8 cellular contexts compared by ENCODE assay signal in genomic region chr7:151754142-151754590, GRCh38.
DNase-seq lines count a peak whose midpoint lies in the region.

No MANE protein-coding gene starts in this region.

- no peaks in the 10 kb centered on the region for H3K36me3 ChIP-seq in skeletal muscle tissue (ENCODE audit: control insufficient read depth in 3 of 3, insufficient read depth in 3 of 3, low read length in 3 of 3)

- H3K4me1 ChIP-seq in skeletal muscle tissue (ENCODE audit: control insufficient read depth in 3 of 3, insufficient read depth in 3 of 3, low read length in 3 of 3) = peaks cover 15 to 28% (median 21%) of the 10 kb centered on the region in 3 donors

- in situ Hi-C loops in T47D (cut with HindIII; ENCODE audit: low pct_unique_long_range_greater_than_20kb, low sequenced_read_pairs) = no loop called here

- H3K9ac ChIP-seq in skeletal muscle tissue (ENCODE audit: low read depth in 1 of 3, low read length in 3 of 3) = no peak overlapping the region

- DNase-seq in AG08396 (ENCODE audit: low spot score) = peak; percentile 94
- peak; percentile 96 for DNase-seq in GM03348 (ENCODE audit: low spot score)
- DNase-seq in NAMALWA (ENCODE audit: low spot score) = peak; percentile 66
- peak; percentile 82 to 93 for DNase-seq in T47D (ENCODE audit: low read depth in 1 of 2, low spot score in 1 of 2)
- DNase-seq in iPS-NIHi11 (ENCODE audit: low spot score) = peak; percentile 92
- DNase-seq in KG1 (lab: John Stamatoyannopoulos, UW) = no peak
- no peak for DNase-seq in activated naive CD4-positive, alpha-beta T cell treated with anti-CD3 and anti-CD28 coated beads, Interleukin-2, amount 50 U/mL, for 16 hours

- peaks cover under 1 to 2% (median 1%) of the 10 kb centered on the region in 3 donors for H3K27me3 ChIP-seq in skeletal muscle tissue (ENCODE audit: control insufficient read depth in 3 of 3, insufficient read depth in 3 of 3, low read length in 3 of 3)

- no peak overlapping the region for H3K4me3 ChIP-seq in skeletal muscle tissue (ENCODE audit: low read length in 3 of 3)

- no peaks in the 10 kb centered on the region for H3K9me3 ChIP-seq in skeletal muscle tissue (ENCODE audit: control insufficient read depth in 3 of 3, low read length in 3 of 3)

- H3K27ac ChIP-seq in skeletal muscle tissue (ENCODE audit: low read depth, low read length) = peak overlapping the region; percentile 49

Comparison
In these comparisons a context has a peak if more than half of its experiments do, and no peak if none do; other contexts are left out.
1. DNase-seq: peak in AG08396 (single experiment), GM03348 (single experiment), NAMALWA (single experiment), T47D (2 of 2) and iPS-NIHi11 (single experiment); none in KG1 (single experiment) and activated naive CD4-positive, alpha-beta T cell treated with anti-CD3 and anti-CD28 coated beads, Interleukin-2, amount 50 U/mL, for 16 hours (single experiment).